ENCODE assay signal across 8 cellular contexts in genomic region chr10:28179490-28180099, GRCh38.
DNase-seq lines count a peak whose midpoint lies in the region; ATAC-seq and TF ChIP-seq lines count a peak whose summit lies in the region.

No MANE protein-coding gene starts in this region.

- peak; percentile 62 for ATAC-seq in HG03432 (IDR thresholded peaks at IDR 0.05; ENCODE audit: unreplicated experiment)
- no peak for ATAC-seq in thoracic aorta (ENCODE audit: insufficient number of reproducible peaks, low FRiP score, low read depth)

- H3K4me1 ChIP-seq in Peyer's patch (no peaks in the 10 kb centered on the region), thoracic aorta (ENCODE audit: control insufficient read depth in 1 of 2, low read depth in 2 of 2) (peaks cover 5 to 48% of the 10 kb centered on the region in 2 donors)

- H3K27me3 ChIP-seq in Peyer's patch: no peaks in the 10 kb centered on the region
- no peaks in the 10 kb centered on the region for H3K27me3 ChIP-seq in thoracic aorta (replicated peaks; ENCODE audit: insufficient read depth)

- no peak for TF ChIP-seq POLR2A in Peyer's patch (IDR thresholded peaks at IDR 0.05)

- DNase-seq in Peyer's patch: peak in 1 of 3 donors; percentile 50
- DNase-seq in cardiac fibroblast (ENCODE audit: low read depth in 2 of 2): peak; percentile 72
- DNase-seq in kidney glomerular epithelial cell (lab: John Stamatoyannopoulos, UW): peak; percentile 12
- DNase-seq in thoracic aorta (ENCODE audit: low spot score): no peak
- no peak for DNase-seq in effector CD8-positive, alpha-beta T cell (lab: John Stamatoyannopoulos, UW)

- H3K36me3 ChIP-seq in Peyer's patch (no peaks in the 10 kb centered on the region), thoracic aorta (no peaks in the 10 kb centered on the region)

- H3K27ac ChIP-seq in C4-2B (no peak overlapping the region), Peyer's patch (no peak overlapping the region), thoracic aorta (no peak overlapping the region)

- H3K4me3 ChIP-seq in GM12875 (ENCODE audit: low read depth, low read length) (no peak overlapping the region), Peyer's patch (no peak overlapping the region), cardiac fibroblast (replicated peaks in 1 of 2; ENCODE audit: low read depth in 2 of 2, low read length in 2 of 2) (no peak overlapping the region), thoracic aorta (peak overlapping the region; percentile 56)

- peak; percentile 92 for TF ChIP-seq CTCF in C4-2B (conservative IDR thresholded peaks at IDR 0.05)
- peak; percentile 47; the same call in 1 of the 2 replicates for TF ChIP-seq CTCF in GM12875 (IDR thresholded peaks at IDR 0.05; ENCODE audit: borderline replicate concordance, insufficient read depth, low read depth, low read length)
- TF ChIP-seq CTCF in Peyer's patch (IDR thresholded peaks at IDR 0.05): peak; percentile 64 to 82 (median 74)
- TF ChIP-seq CTCF in cardiac fibroblast (IDR thresholded peaks at IDR 0.05; ENCODE audit: low read depth, low read length): peak; percentile 55
- peak; percentile 82 for TF ChIP-seq CTCF in thoracic aorta (IDR thresholded peaks at IDR 0.05)

- no peaks in the 10 kb centered on the region for H3K9me3 ChIP-seq in Peyer's patch
- H3K9me3 ChIP-seq in thoracic aorta: no peaks in the 10 kb centered on the region

Comparison
In these comparisons a context has a peak if more than half of its experiments do, and no peak if none do; other contexts are left out.
1. DNase-seq: peak in cardiac fibroblast (2 of 2) and kidney glomerular epithelial cell (single experiment); none in thoracic aorta (single experiment) and effector CD8-positive, alpha-beta T cell (single experiment).
2. Peak in every context shown above with its lines, with median percentiles within 50 percentile points of each other: CTCF ChIP-seq.